1 cellular context compared by ENCODE assay signal in the genomic region with DNA sequence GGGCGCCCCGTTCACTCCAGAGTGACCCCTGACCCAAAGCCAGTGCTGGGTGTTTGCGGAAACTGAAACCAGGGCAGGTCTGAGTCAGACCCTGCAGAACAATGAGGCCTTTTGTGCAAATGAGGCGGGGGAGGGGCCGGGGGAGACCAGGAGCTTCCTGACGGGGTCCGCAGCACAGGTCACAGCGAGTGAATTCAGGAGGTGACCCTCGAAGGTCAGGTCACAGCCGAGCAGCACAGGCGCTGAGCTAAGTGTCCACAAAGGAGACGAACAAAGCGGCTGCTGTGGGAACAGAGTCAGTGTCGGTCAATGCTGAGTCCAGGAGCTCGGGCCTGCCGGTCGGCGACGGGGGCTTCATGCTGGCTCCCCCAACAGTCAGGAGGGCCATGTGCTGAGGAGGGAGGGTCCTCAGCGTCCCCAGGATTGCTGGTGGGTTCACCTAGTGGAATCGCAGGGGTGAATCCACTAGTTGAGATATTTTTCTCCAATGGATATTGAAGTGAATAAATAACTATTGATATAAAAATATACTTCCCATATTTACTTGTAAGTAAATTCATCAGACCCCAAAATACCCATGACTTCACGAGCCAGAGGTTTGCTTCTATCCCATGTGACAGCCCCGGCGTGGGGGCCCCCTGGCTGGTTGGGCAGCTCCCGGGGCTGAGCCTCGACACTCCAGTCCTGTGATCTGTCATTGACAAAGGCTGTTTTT.
TF ChIP-seq lines count a peak whose summit lies in the region.

No MANE protein-coding gene starts in this region.

TF ChIP-seq in HepG2, 621 proteins besides CTCF, POLR2A, EP300 and RAD21 (continued from another document and continues in another):
- TF ChIP-seq, protein P1, sequence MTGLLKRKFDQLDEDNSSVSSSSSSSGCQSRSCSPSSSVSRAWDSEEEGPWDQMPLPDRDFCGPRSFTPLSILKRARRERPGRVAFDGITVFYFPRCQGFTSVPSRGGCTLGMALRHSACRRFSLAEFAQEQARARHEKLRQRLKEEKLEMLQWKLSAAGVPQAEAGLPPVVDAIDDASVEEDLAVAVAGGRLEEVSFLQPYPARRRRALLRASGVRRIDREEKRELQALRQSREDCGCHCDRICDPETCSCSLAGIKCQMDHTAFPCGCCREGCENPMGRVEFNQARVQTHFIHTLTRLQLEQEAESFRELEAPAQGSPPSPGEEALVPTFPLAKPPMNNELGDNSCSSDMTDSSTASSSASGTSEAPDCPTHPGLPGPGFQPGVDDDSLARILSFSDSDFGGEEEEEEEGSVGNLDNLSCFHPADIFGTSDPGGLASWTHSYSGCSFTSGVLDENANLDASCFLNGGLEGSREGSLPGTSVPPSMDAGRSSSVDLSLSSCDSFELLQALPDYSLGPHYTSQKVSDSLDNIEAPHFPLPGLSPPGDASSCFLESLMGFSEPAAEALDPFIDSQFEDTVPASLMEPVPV (CRISPR knock-in tag; IDR thresholded peaks at IDR 0.05): peak; percentile 82; the same call in 1 of the 2 replicates
- TF ChIP-seq ZNF780A (CRISPR knock-in tag; IDR thresholded peaks at IDR 0.05): 0 out of 2 replicates have a peak, but pooled peaks have one; percentile 27
- TF ChIP-seq HOXA7 (CRISPR knock-in tag; IDR thresholded peaks at IDR 0.05): no peak
- 0 out of 2 replicates have a peak, but pooled peaks have one; percentile 5 for TF ChIP-seq SRY (CRISPR knock-in tag; IDR thresholded peaks at IDR 0.05)
- TF ChIP-seq, protein P2, sequence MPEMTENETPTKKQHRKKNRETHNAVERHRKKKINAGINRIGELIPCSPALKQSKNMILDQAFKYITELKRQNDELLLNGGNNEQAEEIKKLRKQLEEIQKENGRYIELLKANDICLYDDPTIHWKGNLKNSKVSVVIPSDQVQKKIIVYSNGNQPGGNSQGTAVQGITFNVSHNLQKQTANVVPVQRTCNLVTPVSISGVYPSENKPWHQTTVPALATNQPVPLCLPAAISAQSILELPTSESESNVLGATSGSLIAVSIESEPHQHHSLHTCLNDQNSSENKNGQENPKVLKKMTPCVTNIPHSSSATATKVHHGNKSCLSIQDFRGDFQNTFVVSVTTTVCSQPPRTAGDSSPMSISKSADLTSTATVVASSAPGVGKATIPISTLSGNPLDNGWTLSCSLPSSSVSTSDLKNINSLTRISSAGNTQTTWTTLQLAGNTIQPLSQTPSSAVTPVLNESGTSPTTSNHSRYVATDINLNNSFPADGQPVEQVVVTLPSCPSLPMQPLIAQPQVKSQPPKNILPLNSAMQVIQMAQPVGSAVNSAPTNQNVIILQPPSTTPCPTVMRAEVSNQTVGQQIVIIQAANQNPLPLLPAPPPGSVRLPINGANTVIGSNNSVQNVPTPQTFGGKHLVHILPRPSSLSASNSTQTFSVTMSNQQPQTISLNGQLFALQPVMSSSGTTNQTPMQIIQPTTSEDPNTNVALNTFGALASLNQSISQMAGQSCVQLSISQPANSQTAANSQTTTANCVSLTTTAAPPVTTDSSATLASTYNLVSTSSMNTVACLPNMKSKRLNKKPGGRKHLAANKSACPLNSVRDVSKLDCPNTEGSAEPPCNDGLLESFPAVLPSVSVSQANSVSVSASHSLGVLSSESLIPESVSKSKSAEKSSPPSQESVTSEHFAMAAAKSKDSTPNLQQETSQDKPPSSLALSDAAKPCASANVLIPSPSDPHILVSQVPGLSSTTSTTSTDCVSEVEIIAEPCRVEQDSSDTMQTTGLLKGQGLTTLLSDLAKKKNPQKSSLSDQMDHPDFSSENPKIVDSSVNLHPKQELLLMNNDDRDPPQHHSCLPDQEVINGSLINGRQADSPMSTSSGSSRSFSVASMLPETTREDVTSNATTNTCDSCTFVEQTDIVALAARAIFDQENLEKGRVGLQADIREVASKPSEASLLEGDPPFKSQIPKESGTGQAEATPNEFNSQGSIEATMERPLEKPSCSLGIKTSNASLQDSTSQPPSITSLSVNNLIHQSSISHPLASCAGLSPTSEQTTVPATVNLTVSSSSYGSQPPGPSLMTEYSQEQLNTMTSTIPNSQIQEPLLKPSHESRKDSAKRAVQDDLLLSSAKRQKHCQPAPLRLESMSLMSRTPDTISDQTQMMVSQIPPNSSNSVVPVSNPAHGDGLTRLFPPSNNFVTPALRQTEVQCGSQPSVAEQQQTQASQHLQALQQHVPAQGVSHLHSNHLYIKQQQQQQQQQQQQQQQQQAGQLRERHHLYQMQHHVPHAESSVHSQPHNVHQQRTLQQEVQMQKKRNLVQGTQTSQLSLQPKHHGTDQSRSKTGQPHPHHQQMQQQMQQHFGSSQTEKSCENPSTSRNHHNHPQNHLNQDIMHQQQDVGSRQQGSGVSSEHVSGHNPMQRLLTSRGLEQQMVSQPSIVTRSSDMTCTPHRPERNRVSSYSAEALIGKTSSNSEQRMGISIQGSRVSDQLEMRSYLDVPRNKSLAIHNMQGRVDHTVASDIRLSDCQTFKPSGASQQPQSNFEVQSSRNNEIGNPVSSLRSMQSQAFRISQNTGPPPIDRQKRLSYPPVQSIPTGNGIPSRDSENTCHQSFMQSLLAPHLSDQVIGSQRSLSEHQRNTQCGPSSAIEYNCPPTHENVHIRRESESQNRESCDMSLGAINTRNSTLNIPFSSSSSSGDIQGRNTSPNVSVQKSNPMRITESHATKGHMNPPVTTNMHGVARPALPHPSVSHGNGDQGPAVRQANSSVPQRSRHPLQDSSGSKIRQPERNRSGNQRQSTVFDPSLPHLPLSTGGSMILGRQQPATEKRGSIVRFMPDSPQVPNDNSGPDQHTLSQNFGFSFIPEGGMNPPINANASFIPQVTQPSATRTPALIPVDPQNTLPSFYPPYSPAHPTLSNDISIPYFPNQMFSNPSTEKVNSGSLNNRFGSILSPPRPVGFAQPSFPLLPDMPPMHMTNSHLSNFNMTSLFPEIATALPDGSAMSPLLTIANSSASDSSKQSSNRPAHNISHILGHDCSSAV (CRISPR knock-in tag; IDR thresholded peaks at IDR 0.05; ENCODE audit: borderline replicate concordance): no peak
- peak; percentile 92 for TF ChIP-seq HDAC2 (CRISPR knock-in tag; IDR thresholded peaks at IDR 0.05)
- no peak for TF ChIP-seq SP2 (CRISPR knock-in tag; IDR thresholded peaks at IDR 0.05)
- TF ChIP-seq ZNF644 (CRISPR knock-in tag; IDR thresholded peaks at IDR 0.05; ENCODE audit: low read depth): no peak
- TF ChIP-seq, protein P3, sequence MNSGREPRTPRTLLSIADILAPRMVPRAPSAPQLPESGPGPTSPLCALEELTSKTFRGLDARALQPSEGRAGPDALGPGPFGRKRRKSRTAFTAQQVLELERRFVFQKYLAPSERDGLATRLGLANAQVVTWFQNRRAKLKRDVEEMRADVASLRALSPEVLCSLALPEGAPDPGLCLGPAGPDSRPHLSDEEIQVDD (CRISPR knock-in tag; IDR thresholded peaks at IDR 0.05; ENCODE audit: borderline replicate concordance): 0 out of 2 replicates have a peak, but pooled peaks have one; percentile 60
- TF ChIP-seq KDM1A (CRISPR knock-in tag; IDR thresholded peaks at IDR 0.05): 0 out of 2 replicates have a peak, but pooled peaks have one; percentile 48
- peak; percentile 60; the same call in 1 of the 2 replicates for TF ChIP-seq ZNF773 (CRISPR knock-in tag; IDR thresholded peaks at IDR 0.05; ENCODE audit: borderline replicate concordance)
- peak; percentile 88 for TF ChIP-seq FOXA3 (CRISPR knock-in tag; IDR thresholded peaks at IDR 0.05)
- TF ChIP-seq REPIN1 (CRISPR knock-in tag; IDR thresholded peaks at IDR 0.05; ENCODE audit: borderline replicate concordance, low read depth): peak; percentile 18; the same call in 1 of the 2 replicates
- peak; percentile 89 for TF ChIP-seq MED13 (CRISPR knock-in tag; IDR thresholded peaks at IDR 0.05)
- TF ChIP-seq KLF15 (CRISPR knock-in tag; IDR thresholded peaks at IDR 0.05; ENCODE audit: borderline replicate concordance): no peak
- no peak for TF ChIP-seq ZNF562 (CRISPR knock-in tag; IDR thresholded peaks at IDR 0.05; ENCODE audit: borderline replicate concordance)
- peak; percentile 90 for TF ChIP-seq POGZ (CRISPR knock-in tag; IDR thresholded peaks at IDR 0.05)
- TF ChIP-seq ZNF12 (CRISPR knock-in tag; IDR thresholded peaks at IDR 0.05): peak; percentile 93
- 0 out of 2 replicates have a peak, but pooled peaks have one; percentile 64 for TF ChIP-seq ZC3H13 (CRISPR knock-in tag; IDR thresholded peaks at IDR 0.05)
- no peak; the same call in 1 of the 2 replicates for TF ChIP-seq NFYC (CRISPR knock-in tag; IDR thresholded peaks at IDR 0.05)
- no peak; the same call in 1 of the 2 replicates for TF ChIP-seq ZSCAN31 (CRISPR knock-in tag; IDR thresholded peaks at IDR 0.05; ENCODE audit: low read depth)
- TF ChIP-seq ZNF816 (CRISPR knock-in tag; IDR thresholded peaks at IDR 0.05; ENCODE audit: borderline replicate concordance): no peak; the same call in 1 of the 2 replicates
- no peak for TF ChIP-seq GTF3A (CRISPR knock-in tag; conservative IDR thresholded peaks at IDR 0.05)
- TF ChIP-seq NCOA2 (CRISPR knock-in tag; IDR thresholded peaks at IDR 0.05): peak; percentile 94
- TF ChIP-seq, protein P4, sequence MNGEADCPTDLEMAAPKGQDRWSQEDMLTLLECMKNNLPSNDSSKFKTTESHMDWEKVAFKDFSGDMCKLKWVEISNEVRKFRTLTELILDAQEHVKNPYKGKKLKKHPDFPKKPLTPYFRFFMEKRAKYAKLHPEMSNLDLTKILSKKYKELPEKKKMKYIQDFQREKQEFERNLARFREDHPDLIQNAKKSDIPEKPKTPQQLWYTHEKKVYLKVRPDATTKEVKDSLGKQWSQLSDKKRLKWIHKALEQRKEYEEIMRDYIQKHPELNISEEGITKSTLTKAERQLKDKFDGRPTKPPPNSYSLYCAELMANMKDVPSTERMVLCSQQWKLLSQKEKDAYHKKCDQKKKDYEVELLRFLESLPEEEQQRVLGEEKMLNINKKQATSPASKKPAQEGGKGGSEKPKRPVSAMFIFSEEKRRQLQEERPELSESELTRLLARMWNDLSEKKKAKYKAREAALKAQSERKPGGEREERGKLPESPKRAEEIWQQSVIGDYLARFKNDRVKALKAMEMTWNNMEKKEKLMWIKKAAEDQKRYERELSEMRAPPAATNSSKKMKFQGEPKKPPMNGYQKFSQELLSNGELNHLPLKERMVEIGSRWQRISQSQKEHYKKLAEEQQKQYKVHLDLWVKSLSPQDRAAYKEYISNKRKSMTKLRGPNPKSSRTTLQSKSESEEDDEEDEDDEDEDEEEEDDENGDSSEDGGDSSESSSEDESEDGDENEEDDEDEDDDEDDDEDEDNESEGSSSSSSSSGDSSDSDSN (CRISPR knock-in tag; IDR thresholded peaks at IDR 0.05): peak; percentile 72
- TF ChIP-seq MXI1 (IDR thresholded peaks at IDR 0.05; ENCODE audit: borderline replicate concordance, low read depth, low read length): no peak; the same call in 2 of the 3 replicates
- TF ChIP-seq TSC22D2 (CRISPR knock-in tag; IDR thresholded peaks at IDR 0.05; ENCODE audit: borderline replicate concordance): peak; percentile 44
- TF ChIP-seq ATF1 (CRISPR knock-in tag; IDR thresholded peaks at IDR 0.05): no peak
- TF ChIP-seq NCOA5 (CRISPR knock-in tag; IDR thresholded peaks at IDR 0.05): no peak
- no peak for TF ChIP-seq HNRNPL (IDR thresholded peaks at IDR 0.05; ENCODE audit: low read depth, low read length)
- TF ChIP-seq TEAD3 (CRISPR knock-in tag; optimal IDR thresholded peaks at IDR 0.05; ENCODE audit: borderline replicate concordance): peak; percentile 71
- TF ChIP-seq, protein P5, sequence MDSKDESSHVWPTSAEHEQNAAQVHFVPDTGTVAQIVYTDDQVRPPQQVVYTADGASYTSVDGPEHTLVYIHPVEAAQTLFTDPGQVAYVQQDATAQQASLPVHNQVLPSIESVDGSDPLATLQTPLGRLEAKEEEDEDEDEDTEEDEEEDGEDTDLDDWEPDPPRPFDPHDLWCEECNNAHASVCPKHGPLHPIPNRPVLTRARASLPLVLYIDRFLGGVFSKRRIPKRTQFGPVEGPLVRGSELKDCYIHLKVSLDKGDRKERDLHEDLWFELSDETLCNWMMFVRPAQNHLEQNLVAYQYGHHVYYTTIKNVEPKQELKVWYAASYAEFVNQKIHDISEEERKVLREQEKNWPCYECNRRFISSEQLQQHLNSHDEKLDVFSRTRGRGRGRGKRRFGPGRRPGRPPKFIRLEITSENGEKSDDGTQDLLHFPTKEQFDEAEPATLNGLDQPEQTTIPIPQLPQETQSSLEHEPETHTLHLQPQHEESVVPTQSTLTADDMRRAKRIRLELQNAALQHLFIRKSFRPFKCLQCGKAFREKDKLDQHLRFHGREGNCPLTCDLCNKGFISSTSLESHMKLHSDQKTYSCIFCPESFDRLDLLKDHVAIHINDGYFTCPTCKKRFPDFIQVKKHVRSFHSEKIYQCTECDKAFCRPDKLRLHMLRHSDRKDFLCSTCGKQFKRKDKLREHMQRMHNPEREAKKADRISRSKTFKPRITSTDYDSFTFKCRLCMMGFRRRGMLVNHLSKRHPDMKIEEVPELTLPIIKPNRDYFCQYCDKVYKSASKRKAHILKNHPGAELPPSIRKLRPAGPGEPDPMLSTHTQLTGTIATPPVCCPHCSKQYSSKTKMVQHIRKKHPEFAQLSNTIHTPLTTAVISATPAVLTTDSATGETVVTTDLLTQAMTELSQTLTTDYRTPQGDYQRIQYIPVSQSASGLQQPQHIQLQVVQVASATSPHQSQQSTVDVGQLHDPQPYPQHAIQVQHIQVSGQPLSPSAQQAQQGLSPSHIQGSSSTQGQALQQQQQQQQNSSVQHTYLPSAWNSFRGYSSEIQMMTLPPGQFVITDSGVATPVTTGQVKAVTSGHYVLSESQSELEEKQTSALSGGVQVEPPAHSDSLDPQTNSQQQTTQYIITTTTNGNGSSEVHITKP (CRISPR knock-in tag; IDR thresholded peaks at IDR 0.05; ENCODE audit: low read depth): peak; percentile 93
- no peak for TF ChIP-seq SIN3B (IDR thresholded peaks at IDR 0.05; ENCODE audit: low read length)
- no peak for TF ChIP-seq ZNF550 (CRISPR knock-in tag; IDR thresholded peaks at IDR 0.05; ENCODE audit: borderline replicate concordance)
- 0 out of 2 replicates have a peak, but pooled peaks have one; percentile 77 for TF ChIP-seq SNAPC2 (CRISPR knock-in tag; IDR thresholded peaks at IDR 0.05)
- TF ChIP-seq ZMYM4 (CRISPR knock-in tag; IDR thresholded peaks at IDR 0.05): peak; percentile 87
- peak; percentile 92 for TF ChIP-seq ISL2 (CRISPR knock-in tag; IDR thresholded peaks at IDR 0.05)
- peak; percentile 84 for TF ChIP-seq TBL1XR1 (IDR thresholded peaks at IDR 0.05; ENCODE audit: borderline replicate concordance, low read length, partially characterized antibody)
- 0 out of 2 replicates have a peak, but pooled peaks have one; percentile 63 for TF ChIP-seq SNAI1 (CRISPR knock-in tag; IDR thresholded peaks at IDR 0.05; ENCODE audit: borderline replicate concordance)
- no peak for TF ChIP-seq ZFYVE20 (CRISPR knock-in tag; IDR thresholded peaks at IDR 0.05; ENCODE audit: borderline replicate concordance, low read depth)
- peak; percentile 87; the same call in 1 of the 2 replicates for TF ChIP-seq ZNF431 (CRISPR knock-in tag; IDR thresholded peaks at IDR 0.05; ENCODE audit: borderline replicate concordance, low read depth)
- TF ChIP-seq, protein P6, sequence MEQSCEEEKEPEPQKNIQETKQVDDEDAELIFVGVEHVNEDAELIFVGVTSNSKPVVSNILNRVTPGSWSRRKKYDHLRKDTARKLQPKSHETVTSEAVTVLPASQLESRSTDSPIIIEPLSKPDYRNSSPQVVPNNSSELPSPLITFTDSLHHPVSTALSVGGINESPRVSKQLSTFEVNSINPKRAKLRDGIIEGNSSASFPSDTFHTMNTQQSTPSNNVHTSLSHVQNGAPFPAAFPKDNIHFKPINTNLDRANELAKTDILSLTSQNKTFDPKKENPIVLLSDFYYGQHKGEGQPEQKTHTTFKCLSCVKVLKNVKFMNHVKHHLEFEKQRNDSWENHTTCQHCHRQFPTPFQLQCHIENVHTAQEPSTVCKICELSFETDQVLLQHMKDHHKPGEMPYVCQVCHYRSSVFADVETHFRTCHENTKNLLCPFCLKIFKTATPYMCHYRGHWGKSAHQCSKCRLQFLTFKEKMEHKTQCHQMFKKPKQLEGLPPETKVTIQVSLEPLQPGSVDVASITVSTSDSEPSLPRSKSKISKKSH (CRISPR knock-in tag; IDR thresholded peaks at IDR 0.05; ENCODE audit: borderline replicate concordance): no peak
